In genomic region chr1:36217667-36218066, GRCh38 we compare ENCODE assay signal across 10 cellular contexts. TPM values are rescaled to one million over a fixed set of nuclear protein-coding genes. Genes with fewer than 3 reads are reported as not detected.
A peak's percentile ranks its signal among the peaks of the same experiment; 100 is the strongest.
DNase-seq lines count a peak whose midpoint lies in the region; ATAC-seq and TF ChIP-seq lines count a peak whose summit lies in the region.
"Had no signal": no experiment of that assay in that cellular context is flagged by ENCODE, and none has a peak within 500 bp of the region (broad histone marks: within the 10 kb centered on the region; RNA-seq: fewer than 3 reads in every experiment).

No MANE protein-coding gene starts in this region.

- no peaks in the 10 kb centered on the region for H3K4me1 ChIP-seq in breast epithelium
- peaks cover 5% of the 10 kb centered on the region for H3K4me1 ChIP-seq in upper lobe of right lung
- peaks cover 0 to 4% (median 0%) of the 10 kb centered on the region in 4 donors for H3K4me1 ChIP-seq in Peyer's patch

- H3K27ac ChIP-seq in breast epithelium (no peak overlapping the region), upper lobe of right lung (no peak overlapping the region), Peyer's patch (no peak overlapping the region)

- POLR2A ChIA-PET in MCF 10A (lab: Yijun Ruan, JAX), result interaction anchor here (0.5 kb wide), 1 partner anchor 12 kb away, joined by 3 read pairs; no protein-coding TSS in a partner anchor

- CTCF ChIA-PET in MCF 10A (lab: Yijun Ruan, JAX), result interaction anchor here (0.6 to 3.2 kb wide), 14 partner anchors 10 to 1792 kb away, joined by 3 to 26 read pairs (median 4); partner anchors contain the start of gene TRAPPC3

- H3K36me3 Mint-ChIP-seq in MCF 10A (ENCODE audit: insufficient read depth, unreplicated experiment), result no peaks in the 10 kb centered on the region
- H3K36me3 Mint-ChIP-seq: CD14-positive monocyte had no signal

- H3K4me1 Mint-ChIP-seq in MCF 10A (ENCODE audit: insufficient read depth, unreplicated experiment), result peaks cover 22% of the 10 kb centered on the region

- no peaks in the 10 kb centered on the region for H3K9me3 ChIP-seq in breast epithelium
- no peaks in the 10 kb centered on the region for H3K9me3 ChIP-seq in upper lobe of right lung
- no peaks in the 10 kb centered on the region for H3K9me3 ChIP-seq in Peyer's patch

- ATAC-seq in upper lobe of right lung (peak; percentile 46), GM19467 (IDR thresholded peaks at IDR 0.05; ENCODE audit: unreplicated experiment) (no peak)

- TF ChIP-seq POLR2A in breast epithelium (IDR thresholded peaks at IDR 0.05), result no peak
- TF ChIP-seq POLR2A in Peyer's patch (IDR thresholded peaks at IDR 0.05), result no peak

- H3K4me3 ChIP-seq in breast epithelium, result no peak overlapping the region
- no peak overlapping the region for H3K4me3 ChIP-seq in upper lobe of right lung
- no peak overlapping the region for H3K4me3 ChIP-seq in Peyer's patch

- DNase-seq in MCF 10A (ENCODE audit: unreplicated experiment) (peak; percentile 50), breast epithelium (ENCODE audit: low spot score in 2 of 2) (no peak), astrocyte of the hippocampus (ENCODE audit: low read depth, low spot score) (peak; percentile 68), inferior parietal cortex (ENCODE audit: extremely low spot score) (peak; percentile 65), upper lobe of right lung (no peak), Peyer's patch (no peak)
- DNase-seq in activated CD8-positive, alpha-beta memory T cell treated with anti-CD3 and anti-CD28 coated beads, Interleukin-2, amount 50 U/mL, for 4 hours, result no peak
- DNase-seq: NCI-H146 had no signal

- no peaks in the 10 kb centered on the region for H3K9me3 Mint-ChIP-seq in MCF 10A (ENCODE audit: unreplicated experiment)

- H3K27ac Mint-ChIP-seq in MCF 10A (ENCODE audit: low read depth, unreplicated experiment), result no peak overlapping the region

- no peaks in the 10 kb centered on the region for H3K27me3 Mint-ChIP-seq in MCF 10A (ENCODE audit: insufficient read depth, unreplicated experiment)

- intact Hi-C loops in MCF 10A (cut with micrococcal nuclease), result loop anchor here (1.0 kb wide), 1 partner anchor 68 kb away; the partner anchor contains the start of gene TRAPPC3
- intact Hi-C loops in breast epithelium (cut with DNase I; ENCODE audit: low total_unique reads), result no loop called here
- intact Hi-C loops in upper lobe of right lung (cut with DNase I), result no loop called here

- TF ChIP-seq CTCF in MCF 10A (IDR thresholded peaks at IDR 0.05; ENCODE audit: unreplicated experiment) (peak; percentile 12), breast epithelium (IDR thresholded peaks at IDR 0.05) (no peak), upper lobe of right lung (IDR thresholded peaks at IDR 0.05) (peak; percentile 11), Peyer's patch (IDR thresholded peaks at IDR 0.05) (peak in 1 of 6 experiments; percentile 5)

- no peak overlapping the region for H3K4me3 Mint-ChIP-seq in MCF 10A (ENCODE audit: unreplicated experiment)
- H3K4me3 Mint-ChIP-seq: CD14-positive monocyte had no signal

- no peaks in the 10 kb centered on the region for H3K36me3 ChIP-seq in breast epithelium
- H3K36me3 ChIP-seq in upper lobe of right lung, result no peaks in the 10 kb centered on the region
- H3K36me3 ChIP-seq in Peyer's patch, result no peaks in the 10 kb centered on the region

- BruUV-seq in MCF 10A (replicated peaks; lab: Mats Ljungman, UMichigan), result no TSS peak

- H3K27me3 ChIP-seq in breast epithelium, result no peaks in the 10 kb centered on the region
- H3K27me3 ChIP-seq in upper lobe of right lung, result no peaks in the 10 kb centered on the region
- H3K27me3 ChIP-seq in Peyer's patch, result no peaks in the 10 kb centered on the region

RNA-seq across cellular contexts. Expression of gene THRAP3, which starts 6.6 kb away (rescaled TPM):
- total RNA-seq in MCF 10A (2022) (92.2 and 116 TPM in 2 replicates), breast epithelium (100 to 1,000 TPM in 2 of 3 donors, 10 to 100 TPM in 1; 81.6 to 128 (median 122) TPM), upper lobe of right lung (88.6 TPM), Peyer's patch (10 to 100 TPM; 49.5 to 99.0 (median 64.4) TPM)

Comparison
In these comparisons a context has a peak if more than half of its experiments do, and no peak if none do; other contexts are left out.
1. DNase-seq: peak in MCF 10A (single experiment), astrocyte of the hippocampus (single experiment) and inferior parietal cortex (single experiment); none in breast epithelium (0 of 2), upper lobe of right lung (single experiment), activated CD8-positive, alpha-beta memory T cell treated with anti-CD3 and anti-CD28 coated beads, Interleukin-2, amount 50 U/mL, for 4 hours (single experiment) and Peyer's patch (0 of 3).
2. CTCF ChIP-seq: peak in MCF 10A (single experiment) and upper lobe of right lung (single experiment); none in breast epithelium (0 of 3).